ENCODE assay signal across 21 cellular contexts in genomic region chr12:46271846-46272245, GRCh38.
"Had no signal": no experiment of that assay in that cellular context is flagged by ENCODE, and none has a peak within 500 bp of the region (broad histone marks: within the 10 kb centered on the region; RNA-seq: fewer than 3 reads in every experiment).

No MANE protein-coding gene starts in this region.

- DNase-seq: activated CD4-positive, alpha-beta T cell treated with anti-CD3 and anti-CD28 coated beads, Interleukin-2, amount 10 ng/mL, durations not matched to agents 24 days and 14 days; activated CD8-positive, alpha-beta T cell treated with anti-CD3 and anti-CD28 coated beads, Interleukin-2, amount 10 ng/mL, durations not matched to agents 7 days and 5 days; activated T-cell treated with anti-CD3 and anti-CD28 coated beads, Interleukin-2, amount 50 U/mL, for 1 hour; amygdala; cerebellar nuclear complex; esophagus squamous epithelium; gastrocnemius medialis; head of caudate nucleus; left colon; mesenchymal stem cell; stimulated activated CD4-positive, alpha-beta T cell treated with anti-CD3 and anti-CD28 coated beads, Interleukin-2, amount 100 ng/mL, for 48 hours; stimulated activated CD8-positive, alpha-beta memory T cell treated with anti-CD3 and anti-CD28 coated beads, Interleukin-4, amount 100 ng/mL, for 48 hours; stimulated activated naive CD4-positive, alpha-beta T cell; T-helper 17 cell; thyroid gland; upper lobe of right lung had no signal

- H3K36me3 Mint-ChIP-seq: neural progenitor cell had no signal

- H3K27me3 Mint-ChIP-seq: activated CD4-positive, alpha-beta T cell treated with anti-CD3 and anti-CD28 coated beads, Interleukin-2, amount 10 ng/mL, durations not matched to agents 24 days and 14 days; activated T-helper 17 cell treated with anti-CD3 and anti-CD28 coated beads, Interleukin-2, amount 50 U/mL, for 72 hours; T-helper 17 cell had no signal

- H3K4me2 ChIP-seq: smooth muscle cell had no signal

- H3K9ac ChIP-seq: neural progenitor cell had no signal

- H3K27ac ChIP-seq: coronary artery, esophagus squamous epithelium, gastrocnemius medialis, neural progenitor cell, thyroid gland, upper lobe of right lung had no signal

- ATAC-seq: activated CD8-positive, alpha-beta T cell treated with anti-CD3 and anti-CD28 coated beads, Interleukin-2, amount 10 ng/mL, durations not matched to agents 7 days and 5 days; activated T-helper 17 cell treated with anti-CD3 and anti-CD28 coated beads, Interleukin-2, amount 50 U/mL, for 72 hours; gastrocnemius medialis; left colon; sciatic nerve; T-helper 17 cell; upper lobe of right lung had no signal

- H2AFZ ChIP-seq: neural progenitor cell had no signal

- H3K9me3 Mint-ChIP-seq: activated CD4-positive, alpha-beta T cell treated with anti-CD3 and anti-CD28 coated beads, Interleukin-2, amount 10 ng/mL, durations not matched to agents 24 days and 14 days; activated T-helper 17 cell treated with anti-CD3 and anti-CD28 coated beads, Interleukin-2, amount 50 U/mL, for 72 hours; neural progenitor cell had no signal

- H3K27me3 ChIP-seq: esophagus squamous epithelium, gastrocnemius medialis, neural progenitor cell, thyroid gland had no signal

- H3K27ac Mint-ChIP-seq: activated CD4-positive, alpha-beta T cell treated with anti-CD3 and anti-CD28 coated beads, Interleukin-2, amount 10 ng/mL, durations not matched to agents 24 days and 14 days; activated CD8-positive, alpha-beta T cell treated with anti-CD3 and anti-CD28 coated beads, Interleukin-2, amount 10 ng/mL, durations not matched to agents 7 days and 5 days; activated T-helper 17 cell treated with anti-CD3 and anti-CD28 coated beads, Interleukin-2, amount 50 U/mL, for 72 hours; neural progenitor cell; T-helper 17 cell had no signal

- H3K4me3 Mint-ChIP-seq: activated CD4-positive, alpha-beta T cell treated with anti-CD3 and anti-CD28 coated beads, Interleukin-2, amount 10 ng/mL, durations not matched to agents 24 days and 14 days; activated CD8-positive, alpha-beta T cell treated with anti-CD3 and anti-CD28 coated beads, Interleukin-2, amount 10 ng/mL, durations not matched to agents 7 days and 5 days; activated T-helper 17 cell treated with anti-CD3 and anti-CD28 coated beads, Interleukin-2, amount 50 U/mL, for 72 hours; neural progenitor cell; T-helper 17 cell had no signal

- H3K4me3 ChIP-seq: coronary artery, esophagus squamous epithelium, gastrocnemius medialis, neural progenitor cell, smooth muscle cell, thyroid gland, upper lobe of right lung had no signal

- H3K36me3 ChIP-seq: esophagus squamous epithelium, gastrocnemius medialis, neural progenitor cell, thyroid gland, upper lobe of right lung had no signal

- H3K9me3 ChIP-seq: esophagus squamous epithelium, gastrocnemius medialis, thyroid gland, upper lobe of right lung had no signal
